ENCODE assay signal across 30 cellular contexts in genomic region chr2:144695661-144696060, GRCh38.
"Had no signal": no experiment of that assay in that cellular context is flagged by ENCODE, and none has a peak within 500 bp of the region (broad histone marks: within the 10 kb centered on the region; RNA-seq: fewer than 3 reads in every experiment).

No MANE protein-coding gene starts in this region.

- H3K4me3 Mint-ChIP-seq: activated CD4-positive, alpha-beta T cell treated with anti-CD3 and anti-CD28 coated beads, Interleukin-2, amount 10 ng/mL, durations not matched to agents 7 days and 5 days; activated naive CD4-positive, alpha-beta T cell treated with anti-CD3 and anti-CD28 coated beads, Interleukin-2, amount 10 ng/mL, durations not matched to agents 7 days and 5 days; activated naive CD8-positive, alpha-beta T cell treated with anti-CD3 and anti-CD28 coated beads, Interleukin-2, amount 10 ng/mL, durations not matched to agents 7 days and 5 days; activated T-cell treated with anti-CD3 and anti-CD28 coated beads, Interleukin-2, amount 50 U/mL, for 24 hours; activated T-cell treated with anti-CD3 and anti-CD28 coated beads, Interleukin-2, amount 50 U/mL, for 72 hours; central memory CD8-positive, alpha-beta T cell; effector memory CD8-positive, alpha-beta T cell; T-helper 17 cell; T-helper 2 cell treated with Interferon-gamma antibody and Interleukin-4, amounts not matched to agents 5 μg/mL and 100 μg/mL, for 36 hours had no signal

- ATAC-seq: activated naive CD4-positive, alpha-beta T cell treated with anti-CD3 and anti-CD28 coated beads, Interleukin-2, amount 50 U/mL, for 72 hours; activated T-cell treated with anti-CD3 and anti-CD28 coated beads, Interleukin-2, amount 50 U/mL, for 72 hours; effector memory CD8-positive, alpha-beta T cell; gastroesophageal sphincter; heart right ventricle; T-helper 17 cell had no signal

- H3K4me1 Mint-ChIP-seq: activated CD4-positive, alpha-beta T cell treated with anti-CD3 and anti-CD28 coated beads, Interleukin-2, amount 10 ng/mL, durations not matched to agents 7 days and 5 days; activated naive CD4-positive, alpha-beta T cell treated with anti-CD3 and anti-CD28 coated beads, Interleukin-2, amount 10 ng/mL, durations not matched to agents 7 days and 5 days; activated naive CD8-positive, alpha-beta T cell treated with anti-CD3 and anti-CD28 coated beads, Interleukin-2, amount 10 ng/mL, durations not matched to agents 7 days and 5 days; central memory CD8-positive, alpha-beta T cell; T-helper 17 cell had no signal

- H3K27ac Mint-ChIP-seq: activated CD4-positive, alpha-beta T cell treated with anti-CD3 and anti-CD28 coated beads, Interleukin-2, amount 10 ng/mL, durations not matched to agents 7 days and 5 days; activated naive CD4-positive, alpha-beta T cell treated with anti-CD3 and anti-CD28 coated beads, Interleukin-2, amount 10 ng/mL, durations not matched to agents 7 days and 5 days; activated naive CD4-positive, alpha-beta T cell treated with anti-CD3 and anti-CD28 coated beads, Interleukin-2, amount 50 U/mL, for 72 hours; activated naive CD8-positive, alpha-beta T cell treated with anti-CD3 and anti-CD28 coated beads, Interleukin-2, amount 10 ng/mL, durations not matched to agents 7 days and 5 days; activated T-cell treated with anti-CD3 and anti-CD28 coated beads, Interleukin-2, amount 50 U/mL, for 24 hours; activated T-cell treated with anti-CD3 and anti-CD28 coated beads, Interleukin-2, amount 50 U/mL, for 72 hours; effector memory CD8-positive, alpha-beta T cell; T-helper 17 cell; T-helper 2 cell treated with Interferon-gamma antibody and Interleukin-4, amounts not matched to agents 5 μg/mL and 100 μg/mL, for 36 hours had no signal

- DNase-seq: activated CD4-positive, alpha-beta T cell treated with anti-CD3 and anti-CD28 coated beads for 4 hours; activated CD4-positive, alpha-beta T cell treated with anti-CD3 and anti-CD28 coated beads, Interleukin-2, amount 10 ng/mL, durations not matched to agents 7 days and 5 days; activated CD4-positive, alpha-beta T cell treated with anti-CD3 and anti-CD28 coated beads, Interleukin-2, amount 50 U/mL, for 4 hours; activated CD4-positive, CD25-positive, alpha-beta regulatory T cell; activated CD4-positive, CD25-positive, alpha-beta regulatory T cell treated with anti-CD3 and anti-CD28 coated beads, Interleukin-2, amount 50 U/mL, for 72 hours; activated CD8-positive, alpha-beta memory T cell treated with anti-CD3 and anti-CD28 coated beads, Interleukin-2, amount 50 U/mL, for 48 hours; activated gamma-delta T cell; activated naive CD4-positive, alpha-beta T cell; activated naive CD4-positive, alpha-beta T cell treated with anti-CD3 and anti-CD28 coated beads, Interleukin-2, amount 10 ng/mL, durations not matched to agents 7 days and 5 days; activated naive CD8-positive, alpha-beta T cell treated with anti-CD3 and anti-CD28 coated beads, Interleukin-2, amount 10 ng/mL, durations not matched to agents 7 days and 5 days; activated T-cell treated with anti-CD3 and anti-CD28 coated beads for 4 hours; activated T-cell treated with anti-CD3 and anti-CD28 coated beads, Interleukin-2, amount 50 U/mL, for 24 hours; activated T-cell treated with anti-CD3 and anti-CD28 coated beads, Interleukin-2, amount 50 U/mL, for 72 hours; amniotic stem cell; anterior cingulate cortex; brain microvascular endothelial cell; dermis blood vessel endothelial cell; effector CD4-positive, alpha-beta T cell; effector memory CD8-positive, alpha-beta T cell; esophagus squamous epithelium; foreskin melanocyte; heart right ventricle; T-helper 1 cell; T-helper 17 cell; T1000; WERI-Rb-1 had no signal

- H3K36me3 Mint-ChIP-seq: activated naive CD4-positive, alpha-beta T cell treated with anti-CD3 and anti-CD28 coated beads, Interleukin-2, amount 10 ng/mL, durations not matched to agents 7 days and 5 days; activated naive CD4-positive, alpha-beta T cell treated with anti-CD3 and anti-CD28 coated beads, Interleukin-2, amount 50 U/mL, for 72 hours; activated naive CD8-positive, alpha-beta T cell treated with anti-CD3 and anti-CD28 coated beads, Interleukin-2, amount 10 ng/mL, durations not matched to agents 7 days and 5 days had no signal

- H3K27me3 Mint-ChIP-seq: activated naive CD4-positive, alpha-beta T cell treated with anti-CD3 and anti-CD28 coated beads, Interleukin-2, amount 10 ng/mL, durations not matched to agents 7 days and 5 days; central memory CD8-positive, alpha-beta T cell; effector memory CD8-positive, alpha-beta T cell had no signal

- H3K9me3 Mint-ChIP-seq: activated naive CD4-positive, alpha-beta T cell treated with anti-CD3 and anti-CD28 coated beads, Interleukin-2, amount 10 ng/mL, durations not matched to agents 7 days and 5 days; activated naive CD8-positive, alpha-beta T cell treated with anti-CD3 and anti-CD28 coated beads, Interleukin-2, amount 10 ng/mL, durations not matched to agents 7 days and 5 days; activated T-cell treated with anti-CD3 and anti-CD28 coated beads, Interleukin-2, amount 50 U/mL, for 24 hours; central memory CD8-positive, alpha-beta T cell; effector memory CD8-positive, alpha-beta T cell; T-helper 2 cell treated with Interferon-gamma antibody and Interleukin-4, amounts not matched to agents 5 μg/mL and 100 μg/mL, for 36 hours had no signal
